Comparison of ENCODE assay signal across 8 cellular contexts in genomic region chr2:97662895-97663625, GRCh38. TPM values are rescaled to one million over a fixed set of nuclear protein-coding genes. Genes with fewer than 3 reads are reported as not detected.
DNase-seq lines count a peak whose midpoint lies in the region; ATAC-seq and TF ChIP-seq lines count a peak whose summit lies in the region.

No MANE protein-coding gene starts in this region.

- ATAC-seq in GM18873 (IDR thresholded peaks at IDR 0.05; ENCODE audit: low FRiP score, unreplicated experiment) = peak; percentile 27
- peak; percentile 36 for ATAC-seq in HG03108 (IDR thresholded peaks at IDR 0.05; ENCODE audit: unreplicated experiment)

- peak overlapping the region; percentile 98 for H3K27ac Mint-ChIP-seq in endothelial cell (ENCODE audit: unreplicated experiment)

- H3K4me3 Mint-ChIP-seq in endothelial cell (ENCODE audit: unreplicated experiment) = peak overlapping the region; percentile 94

- peak overlapping the region; percentile 78 for H3K4me3 ChIP-seq in AG10803 (ENCODE audit: low read length)

- peaks cover 23% of the 10 kb centered on the region for H3K4me1 Mint-ChIP-seq in endothelial cell (ENCODE audit: unreplicated experiment)

- H3K9me3 Mint-ChIP-seq in endothelial cell (ENCODE audit: unreplicated experiment) = no peaks in the 10 kb centered on the region

- TF ChIP-seq CTCF in AG10803 (conservative IDR thresholded peaks at IDR 0.05; ENCODE audit: low read length) = no peak
- TF ChIP-seq CTCF in endothelial cell (IDR thresholded peaks at IDR 0.05; ENCODE audit: unreplicated experiment) = no peak

- peak; percentile 83 for DNase-seq in AG10803 (ENCODE audit: low read depth)
- peak; percentile 57 to 72 for DNase-seq in NOMO-1 (lab: John Stamatoyannopoulos, UW; ENCODE audit: unreplicated experiment in 2 of 2)
- peak; percentile 76 for DNase-seq in activated CD8-positive, alpha-beta memory T cell treated with anti-CD3 and anti-CD28 coated beads, Interleukin-2, amount 50 U/mL, for 4 hours
- peak; percentile 71 for DNase-seq in endothelial cell (ENCODE audit: low spot score)
- DNase-seq in midbrain (lab: John Stamatoyannopoulos, UW) = peak; percentile 71
- DNase-seq in stimulated activated CD8-positive, alpha-beta memory T cell treated with anti-CD3 and anti-CD28 coated beads, Interleukin-15, amount 100 ng/mL, for 48 hours (ENCODE audit: low read depth in 2 of 2) = peak; percentile 81 to 85

- H3K27me3 Mint-ChIP-seq in endothelial cell (ENCODE audit: unreplicated experiment) = peaks cover 15% of the 10 kb centered on the region

- peaks cover 22% of the 10 kb centered on the region for H3K36me3 Mint-ChIP-seq in endothelial cell (ENCODE audit: low read depth, unreplicated experiment)

RNA-seq across cellular contexts. Expression of gene ACTR1B, which starts 0.8 kb away (rescaled TPM):
- 52.1 TPM for total RNA-seq in endothelial cell (ENCODE audit: unreplicated experiment)

RNA-seq across cellular contexts. Expression of gene C2orf92, which starts 6.5 kb away (rescaled TPM):
- total RNA-seq in endothelial cell (ENCODE audit: unreplicated experiment) = 15.1 TPM

RNA-seq across cellular contexts. Expression of gene COX5B, which starts 17.2 kb away (rescaled TPM):
- 191 TPM for total RNA-seq in endothelial cell (ENCODE audit: unreplicated experiment)

RNA-seq across cellular contexts. Expression of gene ZAP70, which starts 50.3 kb away (rescaled TPM):
- total RNA-seq in endothelial cell (ENCODE audit: unreplicated experiment) = 93.4 TPM

Comparison
In these comparisons a context has a peak if more than half of its experiments do, and no peak if none do; other contexts are left out.
1. Peak in every context shown above with its lines: DNase-seq, ATAC-seq and H3K4me3 ChIP-seq.